ENCODE assay signal across 22 cellular contexts in genomic region chr12:132451172-132451835, GRCh38. TPM values are rescaled to one million over a fixed set of nuclear protein-coding genes. Genes with fewer than 3 reads are reported as not detected.
DNase-seq lines count a peak whose midpoint lies in the region; ATAC-seq and TF ChIP-seq lines count a peak whose summit lies in the region.
"Had no signal": no experiment of that assay in that cellular context is flagged by ENCODE, and none has a peak within 500 bp of the region (broad histone marks: within the 10 kb centered on the region; RNA-seq: fewer than 3 reads in every experiment).

No MANE protein-coding gene starts in this region.

- peak overlapping the region; percentile 60 for H3K9ac ChIP-seq in BLaER1

- peaks cover 0 to 25% of the 10 kb centered on the region in 2 donors for H3K27me3 Mint-ChIP-seq in effector memory CD8-positive, alpha-beta T cell
- H3K27me3 Mint-ChIP-seq: activated naive CD4-positive, alpha-beta T cell treated with anti-CD3 and anti-CD28 coated beads, Interleukin-2, amount 50 U/mL, for 24 hours had no signal

- H3K27ac Mint-ChIP-seq in effector memory CD8-positive, alpha-beta T cell: no peak overlapping the region

- no peaks in the 10 kb centered on the region for H3K27me3 ChIP-seq in BLaER1
- H3K27me3 ChIP-seq: ovary, vagina had no signal

- DNase-seq in GM13977 (ENCODE audit: low spot score): peak; percentile 79
- no peak for DNase-seq in effector memory CD8-positive, alpha-beta T cell
- DNase-seq in NCI-H82 treated with DMSO at 0.1 percent for 48 hours (lab: John Stamatoyannopoulos, UW; ENCODE audit: unreplicated experiment): no peak
- no peak for DNase-seq in NCI-H345 (lab: John Stamatoyannopoulos, UW)
- DNase-seq in SK-N-DZ (ENCODE audit: low spot score): no peak
- DNase-seq in stimulated activated CD8-positive, alpha-beta memory T cell treated with anti-CD3 and anti-CD28 coated beads, Interleukin-4, amount 100 ng/mL, for 48 hours: no peak
- DNase-seq: activated CD4-positive, CD25-positive, alpha-beta regulatory T cell treated with anti-CD3 and anti-CD28 coated beads, Interleukin-2, amount 50 U/mL, for 72 hours; activated CD8-positive, alpha-beta memory T cell treated with anti-CD3 and anti-CD28 coated beads, Interleukin-2, amount 50 U/mL, for 4 hours; effector CD4-positive, alpha-beta T cell; H7; NCI-H1048; stomach; T-helper 1 cell had no signal

- H3K4me3 Mint-ChIP-seq in effector memory CD8-positive, alpha-beta T cell: no peak overlapping the region
- H3K4me3 Mint-ChIP-seq: activated naive CD4-positive, alpha-beta T cell treated with anti-CD3 and anti-CD28 coated beads, Interleukin-2, amount 50 U/mL, for 24 hours had no signal

- H3K27ac ChIP-seq in BLaER1: peak overlapping the region; percentile 77
- H3K27ac ChIP-seq: breast epithelium, ovary, RWPE1, skin epidermis, stomach, vagina had no signal

- peak overlapping the region; percentile 99 for H3K4me2 ChIP-seq in BLaER1

- no peaks in the 10 kb centered on the region for H3K9me3 Mint-ChIP-seq in effector memory CD8-positive, alpha-beta T cell
- H3K9me3 Mint-ChIP-seq: activated naive CD4-positive, alpha-beta T cell treated with anti-CD3 and anti-CD28 coated beads, Interleukin-2, amount 50 U/mL, for 24 hours had no signal

- ATAC-seq in HG02870 (IDR thresholded peaks at IDR 0.05; ENCODE audit: unreplicated experiment): peak; percentile 45
- peak; percentile 25 for ATAC-seq in effector memory CD8-positive, alpha-beta T cell (replicated peaks)

- in situ Hi-C loops in GM13977 (cut with MboI; ENCODE audit: low pct_unique_long_range_greater_than_20kb, low sequenced_read_pairs, unreplicated experiment): no loop called here

- peaks cover 89% of the 10 kb centered on the region for H3K4me1 ChIP-seq in BLaER1
- H3K4me1 ChIP-seq: breast epithelium had no signal

- TF ChIP-seq CTCF in GM13977 (IDR thresholded peaks at IDR 0.05; ENCODE audit: extremely low read depth, insufficient read depth, missing control alignments): no peak

- H3K9me3 ChIP-seq in BLaER1: no peaks in the 10 kb centered on the region
- H3K9me3 ChIP-seq: breast epithelium, ovary, stomach, vagina had no signal

- peaks cover 5 to 17% of the 10 kb centered on the region in 2 donors for H3K4me1 Mint-ChIP-seq in effector memory CD8-positive, alpha-beta T cell (ENCODE audit: low read depth in 2 of 2)

- H4K20me1 ChIP-seq in BLaER1: no peaks in the 10 kb centered on the region

- peaks cover 4% of the 10 kb centered on the region for H3K36me3 Mint-ChIP-seq in effector memory CD8-positive, alpha-beta T cell (ENCODE audit: insufficient read depth)
- H3K36me3 Mint-ChIP-seq: activated naive CD4-positive, alpha-beta T cell treated with anti-CD3 and anti-CD28 coated beads, Interleukin-2, amount 50 U/mL, for 24 hours had no signal

- H3K36me3 ChIP-seq in BLaER1: no peaks in the 10 kb centered on the region
- H3K36me3 ChIP-seq: breast epithelium, ovary, stomach, vagina had no signal

- H3K4me3 ChIP-seq in BLaER1: peak overlapping the region; percentile 54
- H3K4me3 ChIP-seq: breast epithelium, K562, ovary, skin epidermis, stomach, vagina had no signal

RNA-seq across cellular contexts. Expression of gene FBRSL1, which starts 38.6 kb away (rescaled TPM):
- 50.9 and 56.6 TPM in 2 replicates for polyA plus RNA-seq in SK-N-DZ (2014; cell fraction: cytosol; rRNA removed)
- polyA plus RNA-seq in SK-N-DZ (2014; cell fraction: nucleus; rRNA removed): 91.3 and 169 TPM in 2 replicates
